In genomic region chr1:4047666-4048065, GRCh38 we compare ENCODE assay signal across 18 cellular contexts.
DNase-seq lines count a peak whose midpoint lies in the region; ATAC-seq and TF ChIP-seq lines count a peak whose summit lies in the region.
"Had no signal": no experiment of that assay in that cellular context is flagged by ENCODE, and none has a peak within 500 bp of the region (broad histone marks: within the 10 kb centered on the region; RNA-seq: fewer than 3 reads in every experiment).

No MANE protein-coding gene starts in this region.

- no peak overlapping the region for H3K27ac ChIP-seq in BLaER1 treated with 17β-estradiol and CSF1 and Interleukin-3, amounts not matched to agents 10 nM and 100 nM
- peak overlapping the region; percentile 98 for H3K27ac ChIP-seq in OCI-LY7 (ENCODE audit: low read depth, low read length, poor library complexity, severe bottlenecking)
- H3K27ac ChIP-seq: A549, PC-9, SK-N-MC had no signal

- H3K4me3 Mint-ChIP-seq in nephron progenitor cell, result peak overlapping the region; percentile 35
- H3K4me3 Mint-ChIP-seq in activated CD8-positive, alpha-beta memory T cell treated with anti-CD3 and anti-CD28 coated beads, Interleukin-2, amount 10 ng/mL, durations not matched to agents 7 days and 5 days, result no peak overlapping the region
- H3K4me3 Mint-ChIP-seq: CD4-positive, alpha-beta T cell had no signal

- ATAC-seq in Right ventricle myocardium inferior (no peak), GM19455 (IDR thresholded peaks at IDR 0.05; ENCODE audit: unreplicated experiment) (no peak)
- ATAC-seq in activated CD8-positive, alpha-beta memory T cell treated with anti-CD3 and anti-CD28 coated beads, Interleukin-2, amount 10 ng/mL, durations not matched to agents 7 days and 5 days, result no peak
- ATAC-seq: A549 had no signal

- H4K20me1 ChIP-seq in BLaER1 treated with 17β-estradiol and CSF1 and Interleukin-3, amounts not matched to agents 10 nM and 100 nM, result no peaks in the 10 kb centered on the region; a peak in 2 of 22 replicates
- no peaks in the 10 kb centered on the region for H4K20me1 ChIP-seq in OCI-LY7 (ENCODE audit: insufficient read depth, low read length)

- POLR2A ChIA-PET in OCI-LY7 (lab: Charles Lee), result interaction anchor here (0.7 to 11.7 kb wide), 16 partner anchors 8 to 299 kb away, joined by 3 to 90 read pairs (median 4); no protein-coding TSS in a partner anchor

- H3K9ac ChIP-seq in BLaER1 treated with 17β-estradiol and CSF1 and Interleukin-3, amounts not matched to agents 10 nM and 100 nM, result no peak overlapping the region

- H3K4me1 ChIP-seq in BLaER1 treated with 17β-estradiol and CSF1 and Interleukin-3, amounts not matched to agents 10 nM and 100 nM, result peaks cover 19 to 74% (median 58%) of the 10 kb centered on the region in 10 experiments
- H3K4me1 ChIP-seq in OCI-LY7 (ENCODE audit: insufficient read depth, low read length, poor library complexity, severe bottlenecking), result peaks cover 70% of the 10 kb centered on the region
- H3K4me1 ChIP-seq: A549, BE2C had no signal

- no peak overlapping the region; the same call in 1 of the 2 replicates for H2AFZ ChIP-seq in OCI-LY7 (ENCODE audit: low read length)
- H2AFZ ChIP-seq: PC-9 had no signal

- no peaks in the 10 kb centered on the region for H3K9me2 ChIP-seq in OCI-LY7 (ENCODE audit: insufficient read depth, low read length)

- BruUV-seq in OCI-LY7 (replicated peaks; lab: Mats Ljungman, UMichigan), result no TSS peak

- intact Hi-C loops in OCI-LY7 (cut with micrococcal nuclease; ENCODE audit: unreplicated experiment), result loop anchor here (1.0 to 5.0 kb wide), 4 partner anchors 40 to 265 kb away; partner anchors contain the start of genes CEP104 and DFFB
- intact Hi-C loops in Right ventricle myocardium inferior (cut with DNase I), result no loop called here

- peak overlapping the region; percentile 4 to 90 (median 74); a peak in 20 of 22 replicates for H3K4me2 ChIP-seq in BLaER1 treated with 17β-estradiol and CSF1 and Interleukin-3, amounts not matched to agents 10 nM and 100 nM
- H3K4me2 ChIP-seq in OCI-LY7 (ENCODE audit: low read length), result peak overlapping the region; percentile 92
- H3K4me2 ChIP-seq: A549, PC-9 had no signal

- DNase-seq in Jurkat, Clone E6-1 (ENCODE audit: low read depth, low spot score), result no peak
- DNase-seq in OCI-LY7 (ENCODE audit: low spot score), result no peak
- no peak for DNase-seq in nephron progenitor cell
- no peak for DNase-seq in SW480 (ENCODE audit: low spot score)
- DNase-seq in Right ventricle myocardium inferior (ENCODE audit: missing footprints), result no peak
- DNase-seq in activated CD8-positive, alpha-beta memory T cell treated with anti-CD3 and anti-CD28 coated beads, Interleukin-2, amount 10 ng/mL, durations not matched to agents 7 days and 5 days, result no peak
- DNase-seq: BE2C; CD4-positive, alpha-beta T cell; GOT3; NCI-H1105; NCI-H146; NCI-H2029; PC-9; SHP77 treated with DMSO at 0.1 percent for 48 hours had no signal

- H3K79me2 ChIP-seq in OCI-LY7 (ENCODE audit: insufficient read depth, low read depth, low read length), result peaks cover 15% of the 10 kb centered on the region; the same call in 1 of the 2 replicates

- H3K27ac Mint-ChIP-seq in nephron progenitor cell, result no peak overlapping the region
- H3K27ac Mint-ChIP-seq in activated CD8-positive, alpha-beta memory T cell treated with anti-CD3 and anti-CD28 coated beads, Interleukin-2, amount 10 ng/mL, durations not matched to agents 7 days and 5 days, result no peak overlapping the region
- H3K27ac Mint-ChIP-seq: CD4-positive, alpha-beta T cell had no signal

- no peaks in the 10 kb centered on the region for H3K36me3 Mint-ChIP-seq in nephron progenitor cell (ENCODE audit: low read depth)
- H3K36me3 Mint-ChIP-seq in activated CD8-positive, alpha-beta memory T cell treated with anti-CD3 and anti-CD28 coated beads, Interleukin-2, amount 10 ng/mL, durations not matched to agents 7 days and 5 days, result no peaks in the 10 kb centered on the region

- no peaks in the 10 kb centered on the region for H3K9me3 Mint-ChIP-seq in nephron progenitor cell
- no peaks in the 10 kb centered on the region for H3K9me3 Mint-ChIP-seq in activated CD8-positive, alpha-beta memory T cell treated with anti-CD3 and anti-CD28 coated beads, Interleukin-2, amount 10 ng/mL, durations not matched to agents 7 days and 5 days (ENCODE audit: low read depth)
- H3K9me3 Mint-ChIP-seq: CD4-positive, alpha-beta T cell had no signal

- TF ChIP-seq CTCF in OCI-LY7 (conservative IDR thresholded peaks at IDR 0.05; ENCODE audit: low read length) (no peak), nephron progenitor cell (IDR thresholded peaks at IDR 0.05) (no peak)

- peaks cover 40% of the 10 kb centered on the region for H3K4me1 Mint-ChIP-seq in nephron progenitor cell
- no peaks in the 10 kb centered on the region for H3K4me1 Mint-ChIP-seq in activated CD8-positive, alpha-beta memory T cell treated with anti-CD3 and anti-CD28 coated beads, Interleukin-2, amount 10 ng/mL, durations not matched to agents 7 days and 5 days

- CTCF ChIA-PET in OCI-LY7 (lab: Charles Lee; ENCODE audit: unreplicated experiment), result interaction anchor here (1.2 to 2.5 kb wide), 5 partner anchors 12 to 145 kb away, joined by 3 to 11 read pairs (median 5); no protein-coding TSS in a partner anchor
- CTCF ChIA-PET in activated CD8-positive, alpha-beta memory T cell treated with anti-CD3 and anti-CD28 coated beads, Interleukin-2, amount 10 ng/mL, durations not matched to agents 7 days and 5 days (lab: Charles Lee), result no interaction called here

- no peaks in the 10 kb centered on the region for H3K27me3 ChIP-seq in BLaER1 treated with 17β-estradiol and CSF1 and Interleukin-3, amounts not matched to agents 10 nM and 100 nM
- H3K27me3 ChIP-seq: BE2C had no signal

- no peaks in the 10 kb centered on the region for H3K9me3 ChIP-seq in BLaER1 treated with 17β-estradiol and CSF1 and Interleukin-3, amounts not matched to agents 10 nM and 100 nM (replicated peaks in 1 of 11)
- H3K9me3 ChIP-seq in OCI-LY7 (ENCODE audit: low read length), result no peaks in the 10 kb centered on the region
- H3K9me3 ChIP-seq: A549, BE2C had no signal

- no peak overlapping the region for H3K4me3 ChIP-seq in BLaER1 treated with 17β-estradiol and CSF1 and Interleukin-3, amounts not matched to agents 10 nM and 100 nM
- peak overlapping the region; percentile 34 for H3K4me3 ChIP-seq in Jurkat, Clone E6-1 (ENCODE audit: low read length)
- peak overlapping the region; percentile 68 for H3K4me3 ChIP-seq in OCI-LY7 (ENCODE audit: low read depth, low read length, poor library complexity, severe bottlenecking)
- H3K4me3 ChIP-seq: A549, PC-9, SK-N-MC had no signal

- H3K36me3 ChIP-seq in BLaER1 treated with 17β-estradiol and CSF1 and Interleukin-3, amounts not matched to agents 10 nM and 100 nM, result no peaks in the 10 kb centered on the region
- no peaks in the 10 kb centered on the region for H3K36me3 ChIP-seq in OCI-LY7 (ENCODE audit: insufficient read depth, low read length)
- H3K36me3 ChIP-seq: BE2C had no signal

- peaks cover 5% of the 10 kb centered on the region for H3K27me3 Mint-ChIP-seq in nephron progenitor cell (ENCODE audit: low read depth, poor library complexity)
- peaks cover 2% of the 10 kb centered on the region for H3K27me3 Mint-ChIP-seq in activated CD8-positive, alpha-beta memory T cell treated with anti-CD3 and anti-CD28 coated beads, Interleukin-2, amount 10 ng/mL, durations not matched to agents 7 days and 5 days

Comparison
In these comparisons a context has a peak if more than half of its experiments do, and no peak if none do; other contexts are left out.
1. H3K4me3 ChIP-seq: peak in Jurkat, Clone E6-1 (single experiment) and OCI-LY7 (single experiment); none in BLaER1 treated with 17β-estradiol and CSF1 and Interleukin-3, amounts not matched to agents 10 nM and 100 nM (0 of 10).